1 cellular context compared by ENCODE assay signal in the genomic region with DNA sequence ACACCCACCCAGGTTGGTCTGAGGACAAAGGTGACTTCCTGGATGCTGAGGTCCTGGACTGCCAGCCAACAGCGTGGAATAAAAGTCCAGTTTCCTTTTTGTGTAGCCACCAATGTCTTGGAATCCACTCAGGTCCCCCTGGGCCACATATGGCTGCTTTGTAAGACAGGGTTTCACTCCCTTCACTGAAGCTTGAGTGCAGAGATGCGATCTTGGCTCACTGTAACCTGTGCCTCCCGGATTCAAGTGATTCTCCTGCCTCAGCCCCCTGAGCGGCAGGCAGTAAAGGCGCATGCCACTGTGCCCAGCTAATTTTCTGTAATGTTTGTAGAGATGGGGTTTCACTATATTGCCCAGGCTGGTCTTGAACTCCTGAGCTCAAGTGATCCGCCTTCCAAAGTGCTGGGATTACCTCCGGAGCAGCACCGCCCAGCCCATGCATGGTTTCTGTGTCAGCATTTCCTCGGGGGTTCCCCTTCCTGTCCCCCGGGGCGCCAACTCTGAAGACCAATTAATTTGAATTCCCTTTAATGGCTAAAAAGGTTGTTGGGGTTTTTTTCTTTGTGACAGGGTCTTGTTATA.
TF ChIP-seq lines count a peak whose summit lies in the region.

No MANE protein-coding gene starts in this region.

TF ChIP-seq in IMR-90, 13 proteins besides CTCF, POLR2A, EP300 and RAD21 (continued from another document):
- TF ChIP-seq USF2 (IDR thresholded peaks at IDR 0.05; ENCODE audit: low read depth, low read length) = no peak
